1 cellular context compared by ENCODE assay signal in genomic region chr5:56498759-56499395, GRCh38.
A peak's percentile ranks its signal among the peaks of the same experiment; 100 is the strongest.
TF ChIP-seq lines count a peak whose summit lies in the region.

No MANE protein-coding gene starts in this region.

TF ChIP-seq in H1, 55 proteins besides CTCF, POLR2A, EP300 and RAD21:
- TF ChIP-seq SIN3A (conservative IDR thresholded peaks at IDR 0.05 in 1 of 2, IDR thresholded peaks at IDR 0.05 in 1 of 2; ENCODE audit: low read depth in 1 of 2, low read length in 2 of 2) (no peak), SIX5 (IDR thresholded peaks at IDR 0.05; ENCODE audit: low read depth, low read length) (no peak), SUZ12 (IDR thresholded peaks at IDR 0.05; ENCODE audit: low read length) (no peak), SRF (IDR thresholded peaks at IDR 0.05; ENCODE audit: low read depth, low read length) (no peak), E2F6 (IDR thresholded peaks at IDR 0.05) (peak; percentile 37; the same call in 1 of the 2 replicates), GTF2F1 (IDR thresholded peaks at IDR 0.05; ENCODE audit: borderline replicate concordance, low read depth, low read length) (no peak)
